Comparison of ENCODE assay signal across 13 cellular contexts in the genomic region with DNA sequence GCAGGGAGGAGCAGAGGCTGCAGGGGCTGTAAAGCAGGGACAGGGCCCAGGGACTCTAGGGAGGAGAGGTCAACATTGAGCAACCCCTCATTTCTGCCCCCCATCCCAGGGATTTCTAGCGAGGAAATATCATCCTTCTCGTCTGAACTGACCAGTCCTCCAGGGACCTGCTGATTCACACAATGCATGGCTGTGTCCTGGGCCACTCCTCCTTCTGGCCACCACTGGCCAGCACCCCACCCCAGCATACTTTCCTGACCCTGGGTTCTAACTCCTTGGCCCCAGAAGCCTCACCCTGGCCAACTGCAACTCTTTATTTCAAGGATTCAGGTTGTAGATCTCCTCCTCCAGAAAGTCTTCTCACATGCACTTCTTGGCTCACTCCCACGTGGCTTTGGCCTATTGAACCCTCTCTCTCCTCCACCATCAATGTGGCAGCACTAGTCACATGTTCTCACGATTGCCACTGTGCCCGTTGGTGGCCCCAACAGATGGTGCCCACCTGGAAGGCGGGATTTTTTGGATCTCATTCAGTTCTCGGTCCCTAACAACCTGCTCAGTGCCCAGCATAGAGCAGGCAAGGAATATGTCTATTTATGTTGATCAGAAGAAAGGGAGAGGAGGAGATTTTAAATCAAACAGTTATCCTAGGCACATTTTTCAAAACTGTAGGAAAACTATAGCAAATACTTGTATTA. TPM values are rescaled to one million over a fixed set of nuclear protein-coding genes. Genes with fewer than 3 reads are reported as not detected.
DNase-seq lines count a peak whose midpoint lies in the region; ATAC-seq, FAIRE-seq and TF ChIP-seq lines count a peak whose summit lies in the region.
"Had no signal": no experiment of that assay in that cellular context is flagged by ENCODE, and none has a peak within 500 bp of the region (broad histone marks: within the 10 kb centered on the region; RNA-seq: fewer than 3 reads in every experiment).

No MANE protein-coding gene starts in this region.

- CTCF ChIA-PET in HepG2 (lab: Yijun Ruan, JAX; ENCODE audit: low intra/inter-chr PET ratio, low total read pairs), result no interaction called here
- CTCF ChIA-PET in activated CD8-positive, alpha-beta T cell treated with anti-CD3 and anti-CD28 coated beads for 36 hours (lab: Charles Lee), result no interaction called here

- H4K91ac ChIP-seq in neuronal stem cell (ENCODE audit: low read depth, low read length, poor library complexity), result no peak overlapping the region

- ATAC-seq in HepG2 (no peak; the same call in 2 of the 3 replicates), right lobe of liver (no peak), HG02938 (IDR thresholded peaks at IDR 0.05; ENCODE audit: unreplicated experiment) (no peak)
- no peak for ATAC-seq in activated CD8-positive, alpha-beta T cell treated with anti-CD3 and anti-CD28 coated beads for 36 hours
- ATAC-seq in activated T-cell treated with anti-CD3 and anti-CD28 coated beads, Interleukin-2, amount 50 U/mL, for 72 hours (replicated peaks in 1 of 2), result no peak
- ATAC-seq: naive thymus-derived CD4-positive, alpha-beta T cell had no signal

- H2AFZ ChIP-seq in HepG2 (ENCODE audit: low read length), result no peak overlapping the region
- no peak overlapping the region for H2AFZ ChIP-seq in neuronal stem cell (ENCODE audit: low read length)

- H3K4me1 ChIP-seq in HepG2 (ENCODE audit: insufficient read depth, low read length), result peaks cover 64% of the 10 kb centered on the region
- H3K4me1 ChIP-seq in right lobe of liver, result peaks cover 0 to 10% (median 0%) of the 10 kb centered on the region in 4 donors
- H3K4me1 ChIP-seq in neuronal stem cell (ENCODE audit: control insufficient read depth in 2 of 2, insufficient read depth in 1 of 2, low read depth in 1 of 2, low read length in 2 of 2), result peaks cover 55 to 77% of the 10 kb centered on the region in 2 donors
- H3K4me1 ChIP-seq in vagina, result peaks cover 89% of the 10 kb centered on the region

- no peak overlapping the region for H3K14ac ChIP-seq in neuronal stem cell (ENCODE audit: low read length)

- H2BK12ac ChIP-seq in neuronal stem cell (ENCODE audit: low read length), result peak overlapping the region; percentile 63

- peak overlapping the region; percentile 50 for H2BK120ac ChIP-seq in neuronal stem cell (ENCODE audit: low read depth, low read length)

- in situ Hi-C loops in HepG2 (cut with HindIII; ENCODE audit: extremely low pct_ligation_motif_present, low pct_unique_long_range_greater_than_20kb), result no loop called here

- no peaks in the 10 kb centered on the region for H3K79me2 ChIP-seq in HepG2 (ENCODE audit: insufficient read depth, low read length)

- TF ChIP-seq EP300 in HepG2 (IDR thresholded peaks at IDR 0.05; ENCODE audit: low read depth in 2 of 2, low read length in 2 of 2) (no peak), HepG2 (CRISPR knock-in tag; IDR thresholded peaks at IDR 0.05; ENCODE audit: borderline replicate concordance) (no peak)

- intact Hi-C loops in HepG2 (cut with micrococcal nuclease; ENCODE audit: unreplicated experiment) (no loop called here), right lobe of liver (cut with DNase I) (no loop called here), vagina (cut with DNase I) (no loop called here)
- intact Hi-C loops in activated CD8-positive, alpha-beta T cell treated with anti-CD3 and anti-CD28 coated beads for 36 hours (cut with micrococcal nuclease), result no loop called here

- no peak overlapping the region for H3K27ac Mint-ChIP-seq in activated CD8-positive, alpha-beta T cell treated with anti-CD3 and anti-CD28 coated beads for 36 hours
- no peak overlapping the region for H3K27ac Mint-ChIP-seq in activated T-cell treated with anti-CD3 and anti-CD28 coated beads, Interleukin-2, amount 50 U/mL, for 72 hours

- H2BK15ac ChIP-seq in neuronal stem cell (ENCODE audit: low read length), result no peak overlapping the region

- H3K9me3 ChIP-seq in HepG2 (ENCODE audit: low read length) (no peaks in the 10 kb centered on the region), right lobe of liver (no peaks in the 10 kb centered on the region), neuronal stem cell (replicated peaks in 1 of 2; ENCODE audit: control insufficient read depth in 2 of 2, insufficient read depth in 1 of 2, low read depth in 1 of 2, low read length in 2 of 2) (no peaks in the 10 kb centered on the region), vagina (no peaks in the 10 kb centered on the region)
- H3K9me3 ChIP-seq: Peyer's patch had no signal

- H3K27me3 ChIP-seq in HepG2 (ENCODE audit: control insufficient read depth in 1 of 2, insufficient read depth in 2 of 2, low read length in 2 of 2) (no peaks in the 10 kb centered on the region), right lobe of liver (no peaks in the 10 kb centered on the region), neuronal stem cell (ENCODE audit: control insufficient read depth in 3 of 3, insufficient read depth in 3 of 3, low read depth in 1 of 3, low read length in 3 of 3) (no peaks in the 10 kb centered on the region), vagina (no peaks in the 10 kb centered on the region)
- H3K27me3 ChIP-seq: Peyer's patch had no signal

- no peak overlapping the region for H3K23ac ChIP-seq in neuronal stem cell (ENCODE audit: low read depth, low read length, poor library complexity)

- POLR2A ChIA-PET in HepG2 (lab: Yijun Ruan, JAX), result no interaction called here
- POLR2A ChIA-PET in activated CD8-positive, alpha-beta T cell treated with anti-CD3 and anti-CD28 coated beads for 36 hours (lab: Charles Lee), result no interaction called here

- no peak overlapping the region for H4K8ac ChIP-seq in neuronal stem cell (ENCODE audit: low read depth, low read length)

- DNase-seq in HepG2 (ENCODE audit: low spot score) (no peak), right lobe of liver (no peak), fibroblast of mammary gland (ENCODE audit: low read depth) (peak; percentile 57), neuronal stem cell (ENCODE audit: low spot score) (no peak), vagina (ENCODE audit: extremely low spot score in 2 of 2) (no peak)
- no peak for DNase-seq in activated CD8-positive, alpha-beta T cell treated with anti-CD3 and anti-CD28 coated beads for 36 hours
- DNase-seq in activated T-cell treated with anti-CD3 and anti-CD28 coated beads, Interleukin-2, amount 50 U/mL, for 72 hours, result no peak
- DNase-seq: activated CD4-positive, alpha-beta T cell treated with anti-CD3 and anti-CD28 coated beads for 4 hours; naive thymus-derived CD4-positive, alpha-beta T cell; NCI-H1105 treated with DMSO at 0.1 percent for 48 hours; Peyer's patch had no signal

- H3K36me3 ChIP-seq in HepG2 (replicated peaks in 1 of 2; ENCODE audit: control insufficient read depth in 1 of 2, insufficient read depth in 2 of 2, low read length in 2 of 2) (no peaks in the 10 kb centered on the region), right lobe of liver (no peaks in the 10 kb centered on the region), neuronal stem cell (replicated peaks in 1 of 2; ENCODE audit: control insufficient read depth in 2 of 2, insufficient read depth in 2 of 2, low read length in 2 of 2) (peaks cover 0 to 5% of the 10 kb centered on the region in 2 donors), vagina (no peaks in the 10 kb centered on the region)
- H3K36me3 ChIP-seq: Peyer's patch had no signal

- H2BK5ac ChIP-seq in neuronal stem cell (ENCODE audit: low read length), result no peak overlapping the region

- peak overlapping the region; percentile 31 for H3K18ac ChIP-seq in neuronal stem cell (ENCODE audit: low read length)

- TF ChIP-seq CTCF in HepG2 (CRISPR knock-in tag; IDR thresholded peaks at IDR 0.05) (no peak), right lobe of liver (IDR thresholded peaks at IDR 0.05) (no peak), fibroblast of mammary gland (conservative IDR thresholded peaks at IDR 0.05; ENCODE audit: control insufficient read depth, insufficient read depth, low read depth, low read length) (no peak), vagina (IDR thresholded peaks at IDR 0.05) (no peak)
- TF ChIP-seq CTCF in activated CD8-positive, alpha-beta T cell treated with anti-CD3 and anti-CD28 coated beads for 36 hours (IDR thresholded peaks at IDR 0.05), result no peak

- H3K9ac ChIP-seq in HepG2 (ENCODE audit: insufficient read depth, low read depth, low read length), result no peak overlapping the region
- H3K9ac ChIP-seq in neuronal stem cell (ENCODE audit: low read depth, low read length, poor library complexity), result no peak overlapping the region

- H3K4me1 Mint-ChIP-seq in activated CD8-positive, alpha-beta T cell treated with anti-CD3 and anti-CD28 coated beads for 36 hours (ENCODE audit: low read depth), result no peaks in the 10 kb centered on the region
- H3K4me1 Mint-ChIP-seq in activated T-cell treated with anti-CD3 and anti-CD28 coated beads, Interleukin-2, amount 50 U/mL, for 72 hours (ENCODE audit: low read depth), result no peaks in the 10 kb centered on the region

- H3K4me3 ChIP-seq in HepG2 (replicated peaks in 1 of 3; ENCODE audit: insufficient read depth in 1 of 3, low read depth in 2 of 3, low read length in 3 of 3) (no peak overlapping the region), right lobe of liver (no peak overlapping the region), fibroblast of mammary gland (ENCODE audit: control insufficient read depth, low read depth, low read length) (no peak overlapping the region), neuronal stem cell (ENCODE audit: low read length in 2 of 2) (no peak overlapping the region), vagina (no peak overlapping the region)
- H3K4me3 ChIP-seq: Peyer's patch, smooth muscle cell had no signal

- 84% methylated on average over 7 of the region's 7 CpGs for WGBS in HepG2 (ENCODE audit: low lambda C conversion rate)
- WGBS in right lobe of liver (ENCODE audit: insufficient coverage, low coverage, low lambda C conversion rate, missing lambda C conversion rate), result 61% methylated on average over 4 of the region's 7 CpGs
- no CpG with 5 or more reads among the region's 7 CpGs for WGBS in neuronal stem cell (ENCODE audit: extremely low coverage in 2 of 2, insufficient read length in 2 of 2, insufficient replicate concordance in 1 of 2), 2 donors

- H3K36me3 Mint-ChIP-seq in activated CD8-positive, alpha-beta T cell treated with anti-CD3 and anti-CD28 coated beads for 36 hours (ENCODE audit: low read depth), result no peaks in the 10 kb centered on the region
- H3K36me3 Mint-ChIP-seq in activated T-cell treated with anti-CD3 and anti-CD28 coated beads, Interleukin-2, amount 50 U/mL, for 72 hours (ENCODE audit: insufficient read depth in 2 of 2), result no peaks in the 10 kb centered on the region
- H3K36me3 Mint-ChIP-seq: naive thymus-derived CD4-positive, alpha-beta T cell had no signal

- H3K79me1 ChIP-seq in neuronal stem cell (ENCODE audit: low read depth, low read length), result peaks cover 3% of the 10 kb centered on the region

- H4K20me1 ChIP-seq in HepG2 (ENCODE audit: insufficient read depth, low read length), result no peaks in the 10 kb centered on the region

- no peak overlapping the region for H3K4ac ChIP-seq in neuronal stem cell (ENCODE audit: low read length)

- H2AK5ac ChIP-seq in neuronal stem cell (ENCODE audit: low read depth, low read length), result peak overlapping the region; percentile 66

- no TSS peak for BruUV-seq in HepG2 (replicated peaks; lab: Mats Ljungman, UMichigan)

- H3K4me3 Mint-ChIP-seq in activated CD8-positive, alpha-beta T cell treated with anti-CD3 and anti-CD28 coated beads for 36 hours, result no peak overlapping the region
- H3K4me3 Mint-ChIP-seq in activated T-cell treated with anti-CD3 and anti-CD28 coated beads, Interleukin-2, amount 50 U/mL, for 72 hours, result no peak overlapping the region
- H3K4me3 Mint-ChIP-seq: naive thymus-derived CD4-positive, alpha-beta T cell had no signal

- no peak for TF ChIP-seq RAD21 in HepG2 (CRISPR knock-in tag; IDR thresholded peaks at IDR 0.05)

- H3K4me2 ChIP-seq in HepG2 (ENCODE audit: low read depth, low read length) (no peak overlapping the region), neuronal stem cell (ENCODE audit: insufficient read depth, low read length, poor library complexity, severe bottlenecking) (no peak overlapping the region)
- H3K4me2 ChIP-seq: smooth muscle cell had no signal

- H3K27ac ChIP-seq in HepG2 (ENCODE audit: extremely low read length, insufficient read depth, low read length), result no peak overlapping the region
- no peak overlapping the region for H3K27ac ChIP-seq in right lobe of liver
- no peak overlapping the region for H3K27ac ChIP-seq in neuronal stem cell (replicated peaks; ENCODE audit: low read length)
- peak overlapping the region; percentile 57 for H3K27ac ChIP-seq in vagina

- no peak for FAIRE-seq in HepG2 (lab: Jason Lieb, UNC)

- no peak for TF ChIP-seq POLR2A in HepG2 (IDR thresholded peaks at IDR 0.05; ENCODE audit: insufficient read depth in 1 of 2, low read depth in 2 of 2, low read length in 2 of 2)
- TF ChIP-seq POLR2A in right lobe of liver (IDR thresholded peaks at IDR 0.05), result no peak
- TF ChIP-seq POLR2A in vagina (IDR thresholded peaks at IDR 0.05), result no peak

- H3K27me3 Mint-ChIP-seq in activated CD8-positive, alpha-beta T cell treated with anti-CD3 and anti-CD28 coated beads for 36 hours, result no peaks in the 10 kb centered on the region
- peaks cover 6% of the 10 kb centered on the region for H3K27me3 Mint-ChIP-seq in activated T-cell treated with anti-CD3 and anti-CD28 coated beads, Interleukin-2, amount 50 U/mL, for 72 hours (ENCODE audit: low read depth)

- no peaks in the 10 kb centered on the region for H3K9me3 Mint-ChIP-seq in activated CD8-positive, alpha-beta T cell treated with anti-CD3 and anti-CD28 coated beads for 36 hours
- no peaks in the 10 kb centered on the region for H3K9me3 Mint-ChIP-seq in activated T-cell treated with anti-CD3 and anti-CD28 coated beads, Interleukin-2, amount 50 U/mL, for 72 hours
- H3K9me3 Mint-ChIP-seq: naive thymus-derived CD4-positive, alpha-beta T cell had no signal

RNA-seq across cellular contexts. Expression of gene CUEDC1, which starts 41.5 kb away (rescaled TPM):
- total RNA-seq in HepG2 (2016; rRNA removed; fragmentation: Illumina TruSeq; extraction: Trizol) (4.2 and 7.4 TPM in 2 replicates), right lobe of liver (1 to 10 TPM; 4.0 to 8.5 (median 5.5) TPM), vagina (28.7 TPM)
- 4.1 and 4.7 TPM in 2 replicates for total RNA-seq in HepG2 (2016; cell fraction: cytosol; rRNA removed; fragmentation: Illumina TruSeq; extraction: Trizol; ENCODE audit: low read depth)
- total RNA-seq in HepG2 (2016; cell fraction: insoluble cytoplasmic fraction; rRNA removed; fragmentation: Illumina TruSeq; extraction: Trizol), result 3.5 and 7.9 TPM in 2 replicates
- 7.6 and 8.6 TPM in 2 replicates for total RNA-seq in HepG2 (2016; cell fraction: membrane; rRNA removed; fragmentation: Illumina TruSeq; extraction: Trizol)
- total RNA-seq in HepG2 (2016; cell fraction: nucleus; rRNA removed; fragmentation: Illumina TruSeq; extraction: Trizol), result 9.6 and 11.9 TPM in 2 replicates
- polyA plus RNA-seq in HepG2 (2011; rRNA removed), result 12.9 and 14.4 TPM in 2 replicates
- 8.1 and 8.6 TPM in 2 replicates for polyA plus RNA-seq in HepG2 (2011; cell fraction: cytosol; rRNA removed)
- 36.7 and 43.5 TPM in 2 replicates for polyA plus RNA-seq in HepG2 (2011; cell fraction: nucleus; rRNA removed)
- 9.8 and 10.2 TPM in 2 replicates for polyA plus RNA-seq in HepG2 (2012)
- polyA plus RNA-seq in HepG2 (2016; cell fraction: cytosol; fragmentation: Illumina TruSeq; extraction: Trizol; ENCODE audit: low read depth), result 9.4 and 11.1 TPM in 2 replicates
- polyA plus RNA-seq in HepG2 (2016; cell fraction: insoluble cytoplasmic fraction; fragmentation: Illumina TruSeq; extraction: Trizol; ENCODE audit: low read depth), result 9.2 and 10.0 TPM in 2 replicates
- polyA plus RNA-seq in HepG2 (2016; cell fraction: membrane; fragmentation: Illumina TruSeq; extraction: Trizol; ENCODE audit: low read depth), result 15.4 and 16.0 TPM in 2 replicates
- polyA plus RNA-seq in HepG2 (2016; cell fraction: nucleus; fragmentation: Illumina TruSeq; extraction: Trizol; ENCODE audit: insufficient read depth, low read depth), result 33.7 and 36.2 TPM in 2 replicates
- polyA minus RNA-seq in HepG2 (2011; rRNA and poly(A)+ RNA removed; ENCODE audit: low replicate concordance), result 2.9 and 6.8 TPM in 2 replicates
- polyA minus RNA-seq in HepG2 (2011; cell fraction: cytosol; rRNA and poly(A)+ RNA removed), result 5.1 and 7.3 TPM in 2 replicates
- polyA minus RNA-seq in HepG2 (2011; cell fraction: nucleus; rRNA and poly(A)+ RNA removed), result 6.6 and 8.2 TPM in 2 replicates
- 23.4 TPM for polyA plus RNA-seq in neuronal stem cell (2013, experiment 1 of 2)
- polyA plus RNA-seq in neuronal stem cell (2013, experiment 2 of 2), result 22.7 TPM
- total RNA-seq in activated CD8-positive, alpha-beta T cell treated with anti-CD3 and anti-CD28 coated beads for 36 hours, result under 1 TPM; 0.29 to 0.40 TPM
- total RNA-seq in activated T-cell treated with anti-CD3 and anti-CD28 coated beads, Interleukin-2, amount 50 U/mL, for 72 hours, result 1 to 10 TPM; 1.1 to 1.4 TPM
- polyA plus RNA-seq: naive thymus-derived CD4-positive, alpha-beta T cell had no signal
